Comparison of ENCODE assay signal across 1 cellular context in the genomic region with DNA sequence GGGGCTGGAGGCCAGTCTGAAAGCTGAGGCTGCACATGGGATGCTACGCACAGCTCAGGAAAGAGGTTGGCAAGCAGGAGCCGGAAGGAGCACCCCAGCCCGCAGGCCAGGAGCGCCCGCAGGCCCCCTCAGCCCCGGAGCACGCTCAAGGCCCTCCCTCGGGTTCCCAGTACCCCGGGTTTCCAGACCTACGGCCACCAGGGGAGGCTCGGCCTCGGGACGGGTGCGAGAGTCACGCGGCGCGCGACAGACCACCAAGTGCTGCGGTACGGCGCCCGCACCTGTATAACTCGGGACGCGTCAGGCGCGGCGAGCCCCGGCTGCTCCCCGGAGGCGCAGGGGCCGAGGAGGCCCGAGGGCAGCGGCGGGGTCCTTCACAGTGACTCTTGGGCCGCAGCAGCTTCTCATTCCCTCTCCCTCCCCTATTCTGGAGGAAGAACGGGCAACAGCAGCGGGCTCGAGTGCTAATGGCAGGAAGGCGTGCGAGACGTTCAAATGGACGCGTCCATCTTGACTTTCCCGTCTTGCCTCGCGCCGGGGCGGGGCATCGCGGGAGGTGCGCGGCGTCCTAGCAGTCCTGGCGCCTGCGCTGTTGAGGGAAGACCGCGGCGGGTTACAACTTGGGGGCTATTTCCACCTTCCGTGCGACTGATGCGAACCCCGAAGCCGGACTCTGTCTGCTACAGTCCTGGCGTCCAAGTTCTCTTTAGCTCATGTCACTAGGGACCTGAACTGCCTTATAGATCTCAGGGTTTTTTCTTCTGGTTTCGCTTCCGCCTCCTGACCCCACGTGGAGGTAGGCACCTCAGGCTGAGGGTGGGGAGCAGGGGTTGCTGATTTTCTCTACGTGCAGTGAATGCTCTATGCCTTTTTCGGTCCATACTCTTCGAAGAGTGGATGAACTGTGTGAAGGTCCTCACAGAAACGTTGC.
TF ChIP-seq lines count a peak whose summit lies in the region.

A gene with protein sequence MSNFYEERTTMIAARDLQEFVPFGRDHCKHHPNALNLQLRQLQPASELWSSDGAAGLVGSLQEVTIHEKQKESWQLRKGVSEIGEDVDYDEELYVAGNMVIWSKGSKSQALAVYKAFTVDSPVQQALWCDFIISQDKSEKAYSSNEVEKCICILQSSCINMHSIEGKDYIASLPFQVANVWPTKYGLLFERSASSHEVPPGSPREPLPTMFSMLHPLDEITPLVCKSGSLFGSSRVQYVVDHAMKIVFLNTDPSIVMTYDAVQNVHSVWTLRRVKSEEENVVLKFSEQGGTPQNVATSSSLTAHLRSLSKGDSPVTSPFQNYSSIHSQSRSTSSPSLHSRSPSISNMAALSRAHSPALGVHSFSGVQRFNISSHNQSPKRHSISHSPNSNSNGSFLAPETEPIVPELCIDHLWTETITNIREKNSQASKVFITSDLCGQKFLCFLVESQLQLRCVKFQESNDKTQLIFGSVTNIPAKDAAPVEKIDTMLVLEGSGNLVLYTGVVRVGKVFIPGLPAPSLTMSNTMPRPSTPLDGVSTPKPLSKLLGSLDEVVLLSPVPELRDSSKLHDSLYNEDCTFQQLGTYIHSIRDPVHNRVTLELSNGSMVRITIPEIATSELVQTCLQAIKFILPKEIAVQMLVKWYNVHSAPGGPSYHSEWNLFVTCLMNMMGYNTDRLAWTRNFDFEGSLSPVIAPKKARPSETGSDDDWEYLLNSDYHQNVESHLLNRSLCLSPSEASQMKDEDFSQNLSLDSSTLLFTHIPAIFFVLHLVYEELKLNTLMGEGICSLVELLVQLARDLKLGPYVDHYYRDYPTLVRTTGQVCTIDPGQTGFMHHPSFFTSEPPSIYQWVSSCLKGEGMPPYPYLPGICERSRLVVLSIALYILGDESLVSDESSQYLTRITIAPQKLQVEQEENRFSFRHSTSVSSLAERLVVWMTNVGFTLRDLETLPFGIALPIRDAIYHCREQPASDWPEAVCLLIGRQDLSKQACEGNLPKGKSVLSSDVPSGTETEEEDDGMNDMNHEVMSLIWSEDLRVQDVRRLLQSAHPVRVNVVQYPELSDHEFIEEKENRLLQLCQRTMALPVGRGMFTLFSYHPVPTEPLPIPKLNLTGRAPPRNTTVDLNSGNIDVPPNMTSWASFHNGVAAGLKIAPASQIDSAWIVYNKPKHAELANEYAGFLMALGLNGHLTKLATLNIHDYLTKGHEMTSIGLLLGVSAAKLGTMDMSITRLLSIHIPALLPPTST (N-terminal part only) (minus strand): TSS at position 533 of the 931 bp plus-strand sequence. CDS start 3,368 bp downstream, outside the sequence.

TF ChIP-seq in HepG2, 621 proteins besides CTCF, POLR2A, EP300 and RAD21 (continued from another document and continues in another):
- TF ChIP-seq, protein P1, sequence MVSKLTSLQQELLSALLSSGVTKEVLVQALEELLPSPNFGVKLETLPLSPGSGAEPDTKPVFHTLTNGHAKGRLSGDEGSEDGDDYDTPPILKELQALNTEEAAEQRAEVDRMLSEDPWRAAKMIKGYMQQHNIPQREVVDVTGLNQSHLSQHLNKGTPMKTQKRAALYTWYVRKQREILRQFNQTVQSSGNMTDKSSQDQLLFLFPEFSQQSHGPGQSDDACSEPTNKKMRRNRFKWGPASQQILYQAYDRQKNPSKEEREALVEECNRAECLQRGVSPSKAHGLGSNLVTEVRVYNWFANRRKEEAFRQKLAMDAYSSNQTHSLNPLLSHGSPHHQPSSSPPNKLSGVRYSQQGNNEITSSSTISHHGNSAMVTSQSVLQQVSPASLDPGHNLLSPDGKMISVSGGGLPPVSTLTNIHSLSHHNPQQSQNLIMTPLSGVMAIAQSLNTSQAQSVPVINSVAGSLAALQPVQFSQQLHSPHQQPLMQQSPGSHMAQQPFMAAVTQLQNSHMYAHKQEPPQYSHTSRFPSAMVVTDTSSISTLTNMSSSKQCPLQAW (CRISPR knock-in tag; IDR thresholded peaks at IDR 0.05) = peak; percentile 92
- TF ChIP-seq, protein P2, sequence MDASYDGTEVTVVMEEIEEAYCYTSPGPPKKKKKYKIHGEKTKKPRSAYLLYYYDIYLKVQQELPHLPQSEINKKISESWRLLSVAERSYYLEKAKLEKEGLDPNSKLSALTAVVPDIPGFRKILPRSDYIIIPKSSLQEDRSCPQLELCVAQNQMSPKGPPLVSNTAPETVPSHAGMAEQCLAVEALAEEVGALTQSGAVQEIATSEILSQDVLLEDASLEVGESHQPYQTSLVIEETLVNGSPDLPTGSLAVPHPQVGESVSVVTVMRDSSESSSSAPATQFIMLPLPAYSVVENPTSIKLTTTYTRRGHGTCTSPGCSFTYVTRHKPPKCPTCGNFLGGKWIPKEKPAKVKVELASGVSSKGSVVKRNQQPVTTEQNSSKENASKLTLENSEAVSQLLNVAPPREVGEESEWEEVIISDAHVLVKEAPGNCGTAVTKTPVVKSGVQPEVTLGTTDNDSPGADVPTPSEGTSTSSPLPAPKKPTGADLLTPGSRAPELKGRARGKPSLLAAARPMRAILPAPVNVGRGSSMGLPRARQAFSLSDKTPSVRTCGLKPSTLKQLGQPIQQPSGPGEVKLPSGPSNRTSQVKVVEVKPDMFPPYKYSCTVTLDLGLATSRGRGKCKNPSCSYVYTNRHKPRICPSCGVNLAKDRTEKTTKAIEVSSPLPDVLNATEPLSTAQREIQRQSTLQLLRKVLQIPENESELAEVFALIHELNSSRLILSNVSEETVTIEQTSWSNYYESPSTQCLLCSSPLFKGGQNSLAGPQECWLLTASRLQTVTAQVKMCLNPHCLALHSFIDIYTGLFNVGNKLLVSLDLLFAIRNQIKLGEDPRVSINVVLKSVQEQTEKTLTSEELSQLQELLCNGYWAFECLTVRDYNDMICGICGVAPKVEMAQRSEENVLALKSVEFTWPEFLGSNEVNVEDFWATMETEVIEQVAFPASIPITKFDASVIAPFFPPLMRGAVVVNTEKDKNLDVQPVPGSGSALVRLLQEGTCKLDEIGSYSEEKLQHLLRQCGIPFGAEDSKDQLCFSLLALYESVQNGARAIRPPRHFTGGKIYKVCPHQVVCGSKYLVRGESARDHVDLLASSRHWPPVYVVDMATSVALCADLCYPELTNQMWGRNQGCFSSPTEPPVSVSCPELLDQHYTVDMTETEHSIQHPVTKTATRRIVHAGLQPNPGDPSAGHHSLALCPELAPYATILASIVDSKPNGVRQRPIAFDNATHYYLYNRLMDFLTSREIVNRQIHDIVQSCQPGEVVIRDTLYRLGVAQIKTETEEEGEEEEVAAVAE (CRISPR knock-in tag; IDR thresholded peaks at IDR 0.05; ENCODE audit: borderline replicate concordance) = peak; percentile 80; the same call in 1 of the 2 replicates
- TF ChIP-seq, protein P3, sequence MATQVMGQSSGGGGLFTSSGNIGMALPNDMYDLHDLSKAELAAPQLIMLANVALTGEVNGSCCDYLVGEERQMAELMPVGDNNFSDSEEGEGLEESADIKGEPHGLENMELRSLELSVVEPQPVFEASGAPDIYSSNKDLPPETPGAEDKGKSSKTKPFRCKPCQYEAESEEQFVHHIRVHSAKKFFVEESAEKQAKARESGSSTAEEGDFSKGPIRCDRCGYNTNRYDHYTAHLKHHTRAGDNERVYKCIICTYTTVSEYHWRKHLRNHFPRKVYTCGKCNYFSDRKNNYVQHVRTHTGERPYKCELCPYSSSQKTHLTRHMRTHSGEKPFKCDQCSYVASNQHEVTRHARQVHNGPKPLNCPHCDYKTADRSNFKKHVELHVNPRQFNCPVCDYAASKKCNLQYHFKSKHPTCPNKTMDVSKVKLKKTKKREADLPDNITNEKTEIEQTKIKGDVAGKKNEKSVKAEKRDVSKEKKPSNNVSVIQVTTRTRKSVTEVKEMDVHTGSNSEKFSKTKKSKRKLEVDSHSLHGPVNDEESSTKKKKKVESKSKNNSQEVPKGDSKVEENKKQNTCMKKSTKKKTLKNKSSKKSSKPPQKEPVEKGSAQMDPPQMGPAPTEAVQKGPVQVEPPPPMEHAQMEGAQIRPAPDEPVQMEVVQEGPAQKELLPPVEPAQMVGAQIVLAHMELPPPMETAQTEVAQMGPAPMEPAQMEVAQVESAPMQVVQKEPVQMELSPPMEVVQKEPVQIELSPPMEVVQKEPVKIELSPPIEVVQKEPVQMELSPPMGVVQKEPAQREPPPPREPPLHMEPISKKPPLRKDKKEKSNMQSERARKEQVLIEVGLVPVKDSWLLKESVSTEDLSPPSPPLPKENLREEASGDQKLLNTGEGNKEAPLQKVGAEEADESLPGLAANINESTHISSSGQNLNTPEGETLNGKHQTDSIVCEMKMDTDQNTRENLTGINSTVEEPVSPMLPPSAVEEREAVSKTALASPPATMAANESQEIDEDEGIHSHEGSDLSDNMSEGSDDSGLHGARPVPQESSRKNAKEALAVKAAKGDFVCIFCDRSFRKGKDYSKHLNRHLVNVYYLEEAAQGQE (IDR thresholded peaks at IDR 0.05; ENCODE audit: borderline replicate concordance in 1 of 2, low read depth in 1 of 2, low read length in 2 of 2) = peak in 1 of 2 experiments; percentile 30; a peak in 2 of 4 replicates
- TF ChIP-seq SOX6 (IDR thresholded peaks at IDR 0.05) (no peak), SOX6 (CRISPR knock-in tag; IDR thresholded peaks at IDR 0.05) (peak; percentile 65; the same call in 1 of the 2 replicates), RXRA (CRISPR knock-in tag; IDR thresholded peaks at IDR 0.05) (peak; percentile 64), ZNF143 (CRISPR knock-in tag; IDR thresholded peaks at IDR 0.05) (peak; percentile 96), MBD4 (IDR thresholded peaks at IDR 0.05; ENCODE audit: borderline replicate concordance, low read length) (no peak), HCFC1 (IDR thresholded peaks at IDR 0.05; ENCODE audit: low read depth, low read length) (peak; percentile 2; the same call in 1 of the 2 replicates), ZNF329 (CRISPR knock-in tag; IDR thresholded peaks at IDR 0.05; ENCODE audit: low read depth) (peak; percentile 95), ZNF782 (CRISPR knock-in tag; IDR thresholded peaks at IDR 0.05; ENCODE audit: borderline replicate concordance) (peak; percentile 94; the same call in 1 of the 2 replicates), TBL1XR1 (IDR thresholded peaks at IDR 0.05; ENCODE audit: borderline replicate concordance, low read length, partially characterized antibody) (peak; percentile 51), HDAC1 (CRISPR knock-in tag; IDR thresholded peaks at IDR 0.05) (peak; percentile 100), ZNF749 (CRISPR knock-in tag; IDR thresholded peaks at IDR 0.05; ENCODE audit: borderline replicate concordance) (no peak), MBNL3 (CRISPR knock-in tag; conservative IDR thresholded peaks at IDR 0.05) (no peak), HMG20B (CRISPR knock-in tag; conservative IDR thresholded peaks at IDR 0.05) (no peak), CBX2 (IDR thresholded peaks at IDR 0.05; ENCODE audit: low read depth, low read length) (no peak), CBX2 (CRISPR knock-in tag; IDR thresholded peaks at IDR 0.05; ENCODE audit: low read depth) (no peak), ZNF577 (CRISPR knock-in tag; IDR thresholded peaks at IDR 0.05; ENCODE audit: borderline replicate concordance, low read depth) (0 out of 2 replicates have a peak, but pooled peaks have one; percentile 83), SAFB2 (CRISPR knock-in tag; IDR thresholded peaks at IDR 0.05; ENCODE audit: borderline replicate concordance, low read depth) (peak; percentile 32), HNRNPLL (IDR thresholded peaks at IDR 0.05; ENCODE audit: low read depth, low read length, poor library complexity, severe bottlenecking) (peak; percentile 66), ZFP41 (CRISPR knock-in tag; IDR thresholded peaks at IDR 0.05; ENCODE audit: borderline replicate concordance) (no peak), REL (CRISPR knock-in tag; conservative IDR thresholded peaks at IDR 0.05) (0 out of 2 replicates have a peak, but pooled peaks have one; percentile 55), ATF1 (CRISPR knock-in tag; IDR thresholded peaks at IDR 0.05) (no peak), ZFP62 (CRISPR knock-in tag; IDR thresholded peaks at IDR 0.05) (0 out of 2 replicates have a peak, but pooled peaks have one; percentile 85), ZFP36L1 (CRISPR knock-in tag; IDR thresholded peaks at IDR 0.05) (no peak), MTF2 (CRISPR knock-in tag; IDR thresholded peaks at IDR 0.05; ENCODE audit: borderline replicate concordance) (peak; percentile 64; the same call in 1 of the 2 replicates), FOSL2 (CRISPR knock-in tag; IDR thresholded peaks at IDR 0.05) (peak; percentile 34), ZNF557 (CRISPR knock-in tag; IDR thresholded peaks at IDR 0.05) (peak; percentile 89), MYNN (CRISPR knock-in tag; IDR thresholded peaks at IDR 0.05; ENCODE audit: low read depth) (0 out of 2 replicates have a peak, but pooled peaks have one; percentile 73), TEAD2 (CRISPR knock-in tag; IDR thresholded peaks at IDR 0.05) (no peak; the same call in 1 of the 2 replicates), ZNF737 (CRISPR knock-in tag; IDR thresholded peaks at IDR 0.05; ENCODE audit: borderline replicate concordance) (peak; percentile 92; the same call in 1 of the 2 replicates), ARID2 (CRISPR knock-in tag; IDR thresholded peaks at IDR 0.05; ENCODE audit: borderline replicate concordance) (no peak; the same call in 1 of the 2 replicates), PHB2 (IDR thresholded peaks at IDR 0.05; ENCODE audit: partially characterized antibody) (no peak), HOXA9 (CRISPR knock-in tag; IDR thresholded peaks at IDR 0.05; ENCODE audit: borderline replicate concordance) (peak; percentile 47; the same call in 1 of the 2 replicates)
- TF ChIP-seq, protein P4, sequence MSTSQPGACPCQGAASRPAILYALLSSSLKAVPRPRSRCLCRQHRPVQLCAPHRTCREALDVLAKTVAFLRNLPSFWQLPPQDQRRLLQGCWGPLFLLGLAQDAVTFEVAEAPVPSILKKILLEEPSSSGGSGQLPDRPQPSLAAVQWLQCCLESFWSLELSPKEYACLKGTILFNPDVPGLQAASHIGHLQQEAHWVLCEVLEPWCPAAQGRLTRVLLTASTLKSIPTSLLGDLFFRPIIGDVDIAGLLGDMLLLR (CRISPR knock-in tag; IDR thresholded peaks at IDR 0.05) = peak; percentile 86
- TF ChIP-seq, protein P5, sequence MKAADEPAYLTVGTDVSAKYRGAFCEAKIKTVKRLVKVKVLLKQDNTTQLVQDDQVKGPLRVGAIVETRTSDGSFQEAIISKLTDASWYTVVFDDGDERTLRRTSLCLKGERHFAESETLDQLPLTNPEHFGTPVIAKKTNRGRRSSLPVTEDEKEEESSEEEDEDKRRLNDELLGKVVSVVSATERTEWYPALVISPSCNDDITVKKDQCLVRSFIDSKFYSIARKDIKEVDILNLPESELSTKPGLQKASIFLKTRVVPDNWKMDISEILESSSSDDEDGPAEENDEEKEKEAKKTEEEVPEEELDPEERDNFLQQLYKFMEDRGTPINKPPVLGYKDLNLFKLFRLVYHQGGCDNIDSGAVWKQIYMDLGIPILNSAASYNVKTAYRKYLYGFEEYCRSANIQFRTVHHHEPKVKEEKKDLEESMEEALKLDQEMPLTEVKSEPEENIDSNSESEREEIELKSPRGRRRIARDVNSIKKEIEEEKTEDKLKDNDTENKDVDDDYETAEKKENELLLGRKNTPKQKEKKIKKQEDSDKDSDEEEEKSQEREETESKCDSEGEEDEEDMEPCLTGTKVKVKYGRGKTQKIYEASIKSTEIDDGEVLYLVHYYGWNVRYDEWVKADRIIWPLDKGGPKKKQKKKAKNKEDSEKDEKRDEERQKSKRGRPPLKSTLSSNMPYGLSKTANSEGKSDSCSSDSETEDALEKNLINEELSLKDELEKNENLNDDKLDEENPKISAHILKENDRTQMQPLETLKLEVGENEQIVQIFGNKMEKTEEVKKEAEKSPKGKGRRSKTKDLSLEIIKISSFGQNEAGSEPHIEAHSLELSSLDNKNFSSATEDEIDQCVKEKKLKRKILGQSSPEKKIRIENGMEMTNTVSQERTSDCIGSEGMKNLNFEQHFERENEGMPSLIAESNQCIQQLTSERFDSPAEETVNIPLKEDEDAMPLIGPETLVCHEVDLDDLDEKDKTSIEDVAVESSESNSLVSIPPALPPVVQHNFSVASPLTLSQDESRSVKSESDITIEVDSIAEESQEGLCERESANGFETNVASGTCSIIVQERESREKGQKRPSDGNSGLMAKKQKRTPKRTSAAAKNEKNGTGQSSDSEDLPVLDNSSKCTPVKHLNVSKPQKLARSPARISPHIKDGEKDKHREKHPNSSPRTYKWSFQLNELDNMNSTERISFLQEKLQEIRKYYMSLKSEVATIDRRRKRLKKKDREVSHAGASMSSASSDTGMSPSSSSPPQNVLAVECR (CRISPR knock-in tag; IDR thresholded peaks at IDR 0.05; ENCODE audit: borderline replicate concordance) = peak; percentile 99
